In genomic region chr9:84151236-84151635, GRCh38 we compare ENCODE assay signal across 23 cellular contexts.
"Had no signal": no experiment of that assay in that cellular context is flagged by ENCODE, and none has a peak within 500 bp of the region (broad histone marks: within the 10 kb centered on the region; RNA-seq: fewer than 3 reads in every experiment).

No MANE protein-coding gene starts in this region.

- H3K27me3 ChIP-seq: breast epithelium had no signal

- ATAC-seq: activated CD8-positive, alpha-beta T cell treated with anti-CD3 and anti-CD28 coated beads, Interleukin-2, amount 10 ng/mL, durations not matched to agents 7 days and 5 days; PC-3 had no signal

- H3K27ac Mint-ChIP-seq: activated CD8-positive, alpha-beta T cell treated with anti-CD3 and anti-CD28 coated beads, Interleukin-2, amount 10 ng/mL, durations not matched to agents 7 days and 5 days; activated naive CD4-positive, alpha-beta T cell treated with anti-CD3 and anti-CD28 coated beads, Interleukin-2, amount 50 U/mL, for 24 hours; T-helper 1 cell treated with Interleukin-12 subunit alpha and Interleukin-12 subunit beta and Interleukin-4 antibody, amounts not matched to agents 30 μg/mL and 1 μg/mL, for 36 hours had no signal

- H3K27me3 Mint-ChIP-seq: activated naive CD4-positive, alpha-beta T cell treated with anti-CD3 and anti-CD28 coated beads, Interleukin-2, amount 50 U/mL, for 24 hours had no signal

- H3K9me3 Mint-ChIP-seq: activated naive CD4-positive, alpha-beta T cell treated with anti-CD3 and anti-CD28 coated beads, Interleukin-2, amount 50 U/mL, for 24 hours; T-helper 1 cell treated with Interleukin-12 subunit alpha and Interleukin-12 subunit beta and Interleukin-4 antibody, amounts not matched to agents 30 μg/mL and 1 μg/mL, for 36 hours had no signal

- FAIRE-seq: RCC 7860 had no signal

- H3K9me3 ChIP-seq: breast epithelium had no signal

- DNase-seq: activated CD4-positive, alpha-beta T cell treated with anti-CD3 and anti-CD28 coated beads for 48 hours; activated CD4-positive, alpha-beta T cell treated with anti-CD3 and anti-CD28 coated beads, Interleukin-2, amount 50 U/mL, for 4 hours; activated CD4-positive, CD25-positive, alpha-beta regulatory T cell treated with anti-CD3 and anti-CD28 coated beads, Interleukin-2, amount 50 U/mL, for 72 hours; activated CD8-positive, alpha-beta memory T cell treated with anti-CD3 and anti-CD28 coated beads, Interleukin-2, amount 50 U/mL, for 48 hours; activated CD8-positive, alpha-beta T cell treated with anti-CD3 and anti-CD28 coated beads, Interleukin-2, amount 10 ng/mL, durations not matched to agents 7 days and 5 days; activated naive CD4-positive, alpha-beta T cell; activated T-cell treated with anti-CD3 and anti-CD28 coated beads, Interleukin-2, amount 50 U/mL, for 1 hour; aorta; caudate nucleus; Karpas-422; MM.1S; NCI-H187 treated with DMSO at 0.1 percent for 48 hours; NCI-H2171; NCI-H345; NCI-H510A; NCI-H526 treated with DMSO at 0.1 percent for 48 hours; NK-92 treated with Interleukin-12 subunit alpha and Interleukin-12 subunit beta, amount 100 ng/mL, for 24 hours; PC-3; SHP77 treated with DMSO at 0.1 percent for 48 hours had no signal

- H3K4me3 ChIP-seq: breast epithelium had no signal

- H3K36me3 Mint-ChIP-seq: activated naive CD4-positive, alpha-beta T cell treated with anti-CD3 and anti-CD28 coated beads, Interleukin-2, amount 50 U/mL, for 24 hours had no signal

- H3K27ac ChIP-seq: breast epithelium had no signal

- H3K36me3 ChIP-seq: breast epithelium had no signal

- H3K4me1 Mint-ChIP-seq: activated naive CD4-positive, alpha-beta T cell treated with anti-CD3 and anti-CD28 coated beads, Interleukin-2, amount 50 U/mL, for 24 hours had no signal

- H3K4me3 Mint-ChIP-seq: activated CD8-positive, alpha-beta T cell treated with anti-CD3 and anti-CD28 coated beads, Interleukin-2, amount 10 ng/mL, durations not matched to agents 7 days and 5 days; activated naive CD4-positive, alpha-beta T cell treated with anti-CD3 and anti-CD28 coated beads, Interleukin-2, amount 50 U/mL, for 24 hours; T-helper 1 cell treated with Interleukin-12 subunit alpha and Interleukin-12 subunit beta and Interleukin-4 antibody, amounts not matched to agents 30 μg/mL and 1 μg/mL, for 36 hours had no signal

- H3K4me1 ChIP-seq: breast epithelium had no signal
